Comparison of ENCODE assay signal across 1 cellular context in the genomic region with DNA sequence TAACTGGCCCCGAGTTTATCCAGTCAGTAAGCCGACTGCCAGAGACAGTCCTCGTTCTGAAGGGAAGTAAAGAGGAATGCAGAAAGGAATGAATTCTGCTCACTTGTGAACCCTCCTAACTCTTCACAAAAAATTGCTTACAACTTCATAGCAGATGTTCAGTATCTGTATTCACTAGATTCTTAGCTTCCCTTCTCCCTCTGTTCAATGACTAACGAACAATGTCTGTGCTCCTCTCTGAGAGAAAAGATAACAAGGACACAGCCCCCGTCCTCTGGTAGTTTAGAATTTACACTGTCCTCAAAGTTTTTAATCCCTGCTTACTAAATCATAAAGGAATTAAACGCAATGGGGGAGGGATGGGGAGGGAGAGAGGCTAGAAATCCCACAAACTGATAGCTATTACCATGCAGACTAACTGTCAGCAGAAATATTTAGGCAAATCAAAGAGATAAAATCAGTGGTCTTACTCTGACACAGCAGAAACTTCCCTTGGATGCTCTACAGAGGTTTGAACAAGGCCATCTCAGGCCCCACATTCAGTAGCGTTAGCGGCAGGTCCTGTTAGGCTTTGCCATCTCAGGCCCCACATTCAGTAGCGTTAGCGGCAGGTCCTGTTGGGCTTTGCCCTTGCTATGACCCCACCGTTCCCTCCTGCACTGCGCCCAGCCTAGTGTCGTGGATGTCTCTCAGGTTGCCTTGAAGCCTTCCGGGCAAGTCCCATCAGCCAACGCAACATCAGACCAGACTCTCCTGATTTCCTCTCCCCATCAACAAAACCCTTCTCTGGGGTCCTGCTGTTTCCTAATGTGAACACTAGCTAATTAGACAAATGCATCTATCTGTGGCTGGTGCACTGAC.
TF ChIP-seq lines count a peak whose summit lies in the region.

No MANE protein-coding gene starts in this region.

TF ChIP-seq in H1, 55 proteins besides CTCF, POLR2A, EP300 and RAD21:
- TF ChIP-seq BACH1 (IDR thresholded peaks at IDR 0.05; ENCODE audit: low read length) (no peak), CREB1 (IDR thresholded peaks at IDR 0.05) (no peak)
